In genomic region chr16:80743273-80743672, GRCh38 we compare ENCODE assay signal across 1 cellular context.
TF ChIP-seq lines count a peak whose summit lies in the region.

No MANE protein-coding gene starts in this region.

TF ChIP-seq in GM12878, 131 proteins besides CTCF, POLR2A, EP300 and RAD21 (continued from another document):
- TF ChIP-seq SMAD1 (IDR thresholded peaks at IDR 0.05; ENCODE audit: low read depth, partially characterized antibody) (no peak), MTA2 (IDR thresholded peaks at IDR 0.05; ENCODE audit: low read depth) (no peak), NRF1 (conservative IDR thresholded peaks at IDR 0.05; ENCODE audit: low read depth, low read length) (no peak), STAT1 (conservative IDR thresholded peaks at IDR 0.05) (no peak), FOS (IDR thresholded peaks at IDR 0.05; ENCODE audit: borderline replicate concordance, extremely low read depth, insufficient read length) (no peak), RUNX3 (IDR thresholded peaks at IDR 0.05; ENCODE audit: low read length) (peak; percentile 41; the same call in 1 of the 2 replicates)
